In genomic region chr7:108345710-108346336, GRCh38 we compare ENCODE assay signal across 22 cellular contexts.
DNase-seq lines count a peak whose midpoint lies in the region; ATAC-seq and TF ChIP-seq lines count a peak whose summit lies in the region.
"Had no signal": no experiment of that assay in that cellular context is flagged by ENCODE, and none has a peak within 500 bp of the region (broad histone marks: within the 10 kb centered on the region; RNA-seq: fewer than 3 reads in every experiment).

No MANE protein-coding gene starts in this region.

- peak overlapping the region; percentile 3 for H3K4me3 Mint-ChIP-seq in endodermal cell
- no peak overlapping the region for H3K4me3 Mint-ChIP-seq in activated CD4-positive, alpha-beta T cell treated with anti-CD3 and anti-CD28 coated beads, Interleukin-2, amount 10 ng/mL, durations not matched to agents 7 days and 5 days
- H3K4me3 Mint-ChIP-seq: activated naive CD8-positive, alpha-beta T cell treated with anti-CD3 and anti-CD28 coated beads, Interleukin-2, amount 10 ng/mL, durations not matched to agents 7 days and 5 days; CD4-positive, CD25-positive, alpha-beta regulatory T cell; effector memory CD8-positive, alpha-beta T cell; stimulated activated naive CD8-positive, alpha-beta T cell treated with anti-CD3 and anti-CD28 coated beads, Interleukin-15, amount 100 ng/mL, for 72 hours had no signal

- TF ChIP-seq CTCF in BE2C (IDR thresholded peaks at IDR 0.05; ENCODE audit: low read depth, low read length) (no peak), endodermal cell (conservative IDR thresholded peaks at IDR 0.05) (no peak), GM13976 (IDR thresholded peaks at IDR 0.05; ENCODE audit: borderline replicate concordance, control extremely low read depth, extremely low read depth, insufficient read depth, missing control alignments) (no peak)

- H3K27me3 ChIP-seq in BE2C (no peaks in the 10 kb centered on the region), H7 (ENCODE audit: control insufficient read depth, insufficient read depth, low read length) (no peaks in the 10 kb centered on the region), endodermal cell (ENCODE audit: control insufficient read depth, insufficient read depth, low read length, poor library complexity, severe bottlenecking) (no peaks in the 10 kb centered on the region)
- H3K27me3 ChIP-seq: right atrium auricular region, tibial nerve had no signal

- H3K4me3 ChIP-seq in BE2C (ENCODE audit: low read depth, low read length): no peak overlapping the region
- H3K4me3 ChIP-seq in H7 (ENCODE audit: insufficient read depth, low read depth, low read length): no peak overlapping the region
- peak overlapping the region; percentile 57 for H3K4me3 ChIP-seq in endodermal cell (ENCODE audit: low read length)
- H3K4me3 ChIP-seq: right atrium auricular region, SK-N-MC, tibial nerve had no signal

- no peaks in the 10 kb centered on the region for H3K9me3 ChIP-seq in BE2C
- H3K9me3 ChIP-seq in endodermal cell (ENCODE audit: control insufficient read depth, low read length): peaks cover 8% of the 10 kb centered on the region
- H3K9me3 ChIP-seq: right atrium auricular region, tibial nerve had no signal

- H3K9ac ChIP-seq in endodermal cell (ENCODE audit: extremely low read depth, low read length, poor library complexity, severe bottlenecking): peak overlapping the region; percentile 9

- peak overlapping the region; percentile 83 for H3K27ac Mint-ChIP-seq in endodermal cell
- no peak overlapping the region for H3K27ac Mint-ChIP-seq in activated CD4-positive, alpha-beta T cell treated with anti-CD3 and anti-CD28 coated beads, Interleukin-2, amount 10 ng/mL, durations not matched to agents 7 days and 5 days
- H3K27ac Mint-ChIP-seq: activated naive CD8-positive, alpha-beta T cell treated with anti-CD3 and anti-CD28 coated beads, Interleukin-2, amount 10 ng/mL, durations not matched to agents 7 days and 5 days; activated T-helper 2 cell treated with anti-CD3 and anti-CD28 coated beads, Interferon-gamma antibody, Interleukin-2, Interleukin-4, amounts not matched to agents 10 μg/mL and 5 μg/mL and 100 μg/mL, durations not matched to agents 14 hours and 24 hours and 36 hours; CD4-positive, CD25-positive, alpha-beta regulatory T cell; effector memory CD8-positive, alpha-beta T cell; stimulated activated naive CD8-positive, alpha-beta T cell treated with anti-CD3 and anti-CD28 coated beads, Interleukin-15, amount 100 ng/mL, for 72 hours had no signal

- peaks cover 32% of the 10 kb centered on the region for H3K4me1 Mint-ChIP-seq in endodermal cell
- no peaks in the 10 kb centered on the region for H3K4me1 Mint-ChIP-seq in activated CD4-positive, alpha-beta T cell treated with anti-CD3 and anti-CD28 coated beads, Interleukin-2, amount 10 ng/mL, durations not matched to agents 7 days and 5 days
- H3K4me1 Mint-ChIP-seq: activated naive CD8-positive, alpha-beta T cell treated with anti-CD3 and anti-CD28 coated beads, Interleukin-2, amount 10 ng/mL, durations not matched to agents 7 days and 5 days; CD4-positive, CD25-positive, alpha-beta regulatory T cell; stimulated activated naive CD8-positive, alpha-beta T cell treated with anti-CD3 and anti-CD28 coated beads, Interleukin-15, amount 100 ng/mL, for 72 hours had no signal

- DNase-seq in BE2C (peak; percentile 45), H7 (peak; percentile 9), NCI-H345 (lab: John Stamatoyannopoulos, UW) (peak; percentile 71), endodermal cell (peak; percentile 60), GM13976 (ENCODE audit: low spot score) (no peak), sciatic nerve (ENCODE audit: low spot score) (no peak)
- DNase-seq in activated CD4-positive, alpha-beta T cell treated with anti-CD3 and anti-CD28 coated beads, Interleukin-2, amount 10 ng/mL, durations not matched to agents 7 days and 5 days: no peak
- DNase-seq: activated CD4-positive, alpha-beta T cell treated with anti-CD3 and anti-CD28 coated beads, Interleukin-2, amount 50 U/mL, for 48 hours; activated CD8-positive, alpha-beta memory T cell treated with anti-CD3 and anti-CD28 coated beads, Interleukin-2, amount 50 U/mL, for 48 hours; activated naive CD8-positive, alpha-beta T cell treated with anti-CD3 and anti-CD28 coated beads, Interleukin-2, amount 10 ng/mL, durations not matched to agents 7 days and 5 days; CD4-positive, CD25-positive, alpha-beta regulatory T cell; effector memory CD8-positive, alpha-beta T cell; MV-4-11; NCI-H2171 treated with DMSO at 0.1 percent for 48 hours; NK-92 treated with Interleukin-12 subunit alpha and Interleukin-12 subunit beta, amount 100 ng/mL, for 24 hours; stimulated activated CD4-positive, alpha-beta T cell treated with anti-CD3 and anti-CD28 coated beads, Interleukin-12 subunit alpha, Interleukin-12 subunit beta, amount 100 ng/mL, for 4 hours; stimulated activated naive CD8-positive, alpha-beta T cell treated with anti-CD3 and anti-CD28 coated beads, Interleukin-15, amount 100 ng/mL, for 72 hours had no signal

- H3K9me3 Mint-ChIP-seq in endodermal cell: peaks cover 7% of the 10 kb centered on the region
- no peaks in the 10 kb centered on the region for H3K9me3 Mint-ChIP-seq in activated CD4-positive, alpha-beta T cell treated with anti-CD3 and anti-CD28 coated beads, Interleukin-2, amount 10 ng/mL, durations not matched to agents 7 days and 5 days
- H3K9me3 Mint-ChIP-seq: activated T-helper 2 cell treated with anti-CD3 and anti-CD28 coated beads, Interferon-gamma antibody, Interleukin-2, Interleukin-4, amounts not matched to agents 10 μg/mL and 5 μg/mL and 100 μg/mL, durations not matched to agents 14 hours and 24 hours and 36 hours; effector memory CD8-positive, alpha-beta T cell had no signal

- in situ Hi-C loops in GM13976 (cut with MboI; ENCODE audit: low sequenced_read_pairs, unreplicated experiment): no loop called here

- H3K4me1 ChIP-seq in BE2C (peaks cover 24% of the 10 kb centered on the region), endodermal cell (ENCODE audit: control insufficient read depth, insufficient read depth, low read length) (peaks cover 12% of the 10 kb centered on the region)
- H3K4me1 ChIP-seq: right atrium auricular region, tibial nerve had no signal

- intact Hi-C loops in sciatic nerve (cut with DNase I): no loop called here

- peaks cover 8% of the 10 kb centered on the region; the same call in 1 of the 2 replicates for H3K36me3 ChIP-seq in BE2C
- H3K36me3 ChIP-seq in H7 (replicated peaks; ENCODE audit: control insufficient read depth, insufficient read depth, low read length): no peaks in the 10 kb centered on the region
- H3K36me3 ChIP-seq in endodermal cell (ENCODE audit: control insufficient read depth, insufficient read depth, low read length): no peaks in the 10 kb centered on the region
- H3K36me3 ChIP-seq: right atrium auricular region, tibial nerve had no signal

- POLR2A ChIA-PET in activated CD4-positive, alpha-beta T cell treated with anti-CD3 and anti-CD28 coated beads, Interleukin-2, amount 10 ng/mL, durations not matched to agents 7 days and 5 days (lab: Charles Lee): no interaction called here

- no peaks in the 10 kb centered on the region for H3K27me3 Mint-ChIP-seq in endodermal cell (ENCODE audit: insufficient read depth)
- H3K27me3 Mint-ChIP-seq in activated CD4-positive, alpha-beta T cell treated with anti-CD3 and anti-CD28 coated beads, Interleukin-2, amount 10 ng/mL, durations not matched to agents 7 days and 5 days: peaks cover 3% of the 10 kb centered on the region
- H3K27me3 Mint-ChIP-seq: activated naive CD8-positive, alpha-beta T cell treated with anti-CD3 and anti-CD28 coated beads, Interleukin-2, amount 10 ng/mL, durations not matched to agents 7 days and 5 days; CD4-positive, CD25-positive, alpha-beta regulatory T cell; stimulated activated naive CD8-positive, alpha-beta T cell treated with anti-CD3 and anti-CD28 coated beads, Interleukin-15, amount 100 ng/mL, for 72 hours had no signal

- CTCF ChIA-PET in activated CD4-positive, alpha-beta T cell treated with anti-CD3 and anti-CD28 coated beads, Interleukin-2, amount 10 ng/mL, durations not matched to agents 7 days and 5 days (lab: Charles Lee): no interaction called here

- 58 to 69% methylated on average over 8 to 9 of the region's 9 CpGs for WGBS in endodermal cell (ENCODE audit: insufficient coverage in 1 of 2, insufficient read length in 1 of 2), 2 experiments

- ATAC-seq in sciatic nerve (no peak), GM18520 (IDR thresholded peaks at IDR 0.05; ENCODE audit: unreplicated experiment) (no peak)
- ATAC-seq: effector memory CD8-positive, alpha-beta T cell; stimulated activated naive CD8-positive, alpha-beta T cell treated with anti-CD3 and anti-CD28 coated beads, Interleukin-15, amount 100 ng/mL, for 72 hours had no signal

- no peak overlapping the region for H3K27ac ChIP-seq in endodermal cell (ENCODE audit: low read depth, low read length)
- H3K27ac ChIP-seq: right atrium auricular region, SK-N-MC, tibial nerve had no signal

- H3K36me3 Mint-ChIP-seq in endodermal cell (ENCODE audit: low read depth): no peaks in the 10 kb centered on the region
- no peaks in the 10 kb centered on the region for H3K36me3 Mint-ChIP-seq in activated CD4-positive, alpha-beta T cell treated with anti-CD3 and anti-CD28 coated beads, Interleukin-2, amount 10 ng/mL, durations not matched to agents 7 days and 5 days (ENCODE audit: low read depth)
- H3K36me3 Mint-ChIP-seq: activated naive CD8-positive, alpha-beta T cell treated with anti-CD3 and anti-CD28 coated beads, Interleukin-2, amount 10 ng/mL, durations not matched to agents 7 days and 5 days; CD4-positive, CD25-positive, alpha-beta regulatory T cell had no signal

Comparison
In these comparisons a context has a peak if more than half of its experiments do, and no peak if none do; other contexts are left out.
1. DNase-seq: peak in BE2C (single experiment), H7 (single experiment), NCI-H345 (single experiment) and endodermal cell (single experiment); none in GM13976 (single experiment), sciatic nerve (single experiment) and activated CD4-positive, alpha-beta T cell treated with anti-CD3 and anti-CD28 coated beads, Interleukin-2, amount 10 ng/mL, durations not matched to agents 7 days and 5 days (single experiment).